9 cellular contexts compared by ENCODE assay signal in the genomic region with DNA sequence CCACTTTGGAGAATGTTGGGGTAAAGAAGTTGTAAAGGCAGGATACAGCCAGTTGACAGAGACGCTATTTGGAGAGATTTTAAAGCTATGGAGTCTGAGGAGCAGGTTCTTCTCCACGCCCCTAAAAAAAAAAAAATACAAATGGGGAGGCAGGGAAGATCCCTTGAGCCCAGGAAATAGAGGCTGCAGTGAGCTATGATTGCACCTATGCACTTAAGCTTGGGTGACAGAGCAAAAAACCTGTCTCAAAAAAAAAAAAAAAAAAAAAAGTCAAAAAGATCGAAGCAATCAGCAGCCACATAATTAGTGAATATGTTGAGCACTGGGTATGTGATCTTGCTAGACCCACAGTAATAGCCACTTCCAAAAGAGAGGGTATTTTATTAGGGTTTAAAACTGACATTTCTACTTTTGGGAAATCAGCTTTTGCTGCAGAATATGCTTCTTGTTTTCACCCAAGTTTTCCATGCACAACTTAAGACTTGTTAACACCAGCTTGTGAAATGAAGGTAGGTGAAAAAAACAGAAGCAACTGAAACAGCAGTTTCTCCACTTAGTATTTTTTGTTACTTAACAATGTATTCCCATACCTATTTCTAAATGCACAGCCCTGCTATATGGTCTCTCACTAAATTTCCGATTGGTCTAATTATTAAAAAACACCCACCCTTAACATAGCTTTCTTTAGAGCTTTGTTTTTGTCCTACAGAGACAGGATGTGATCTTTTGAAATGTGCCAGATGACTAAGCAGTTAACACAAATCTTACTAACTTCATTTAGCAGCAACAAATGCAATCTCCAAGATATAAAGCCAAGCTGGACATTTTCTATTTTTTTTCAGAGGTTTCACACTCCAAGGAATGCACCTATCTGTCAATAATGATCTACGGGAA. TPM values are rescaled to one million over a fixed set of nuclear protein-coding genes. Genes with fewer than 3 reads are reported as not detected.
DNase-seq lines count a peak whose midpoint lies in the region; ATAC-seq and TF ChIP-seq lines count a peak whose summit lies in the region.
"Had no signal": no experiment of that assay in that cellular context is flagged by ENCODE, and none has a peak within 500 bp of the region (broad histone marks: within the 10 kb centered on the region; RNA-seq: fewer than 3 reads in every experiment).

No MANE protein-coding gene starts in this region.

- H3K4me3 Mint-ChIP-seq in HFFc6: no peak overlapping the region

- H3K27ac ChIP-seq in lower lobe of right lung: peak overlapping the region; percentile 40

- peaks cover 24% of the 10 kb centered on the region for H3K36me3 ChIP-seq in lower lobe of right lung

- peaks cover 16% of the 10 kb centered on the region for H3K27me3 Mint-ChIP-seq in HFFc6 (ENCODE audit: insufficient read depth)

- ATAC-seq in activated naive CD4-positive, alpha-beta T cell treated with anti-CD3 and anti-CD28 coated beads, Interleukin-2, amount 50 U/mL, for 72 hours: no peak
- ATAC-seq in lower lobe of right lung (no peak), HG03196 (IDR thresholded peaks at IDR 0.05; ENCODE audit: unreplicated experiment) (no peak)

- H3K4me3 ChIP-seq in AG10803 (ENCODE audit: low read length) (no peak overlapping the region; the same call in 1 of the 2 replicates), lower lobe of right lung (no peak overlapping the region)

- TF ChIP-seq CTCF in AG10803 (conservative IDR thresholded peaks at IDR 0.05; ENCODE audit: low read length) (no peak), HFFc6 (IDR thresholded peaks at IDR 0.05) (no peak), lower lobe of right lung (IDR thresholded peaks at IDR 0.05) (no peak)

- H3K9me3 ChIP-seq in lower lobe of right lung: no peaks in the 10 kb centered on the region

- H3K27ac Mint-ChIP-seq in HFFc6: peak overlapping the region; percentile 79
- H3K27ac Mint-ChIP-seq in activated naive CD4-positive, alpha-beta T cell treated with anti-CD3 and anti-CD28 coated beads, Interleukin-2, amount 50 U/mL, for 72 hours: peak overlapping the region; percentile 91 to 99

- H3K9me3 Mint-ChIP-seq in HFFc6: peaks cover 8% of the 10 kb centered on the region
- no peaks in the 10 kb centered on the region for H3K9me3 Mint-ChIP-seq in activated naive CD4-positive, alpha-beta T cell treated with anti-CD3 and anti-CD28 coated beads, Interleukin-2, amount 50 U/mL, for 72 hours

- H3K4me1 Mint-ChIP-seq in HFFc6 (ENCODE audit: low read depth): peaks cover 55% of the 10 kb centered on the region

- peaks cover 45% of the 10 kb centered on the region for H3K36me3 Mint-ChIP-seq in HFFc6 (ENCODE audit: low read depth)
- H3K36me3 Mint-ChIP-seq in activated naive CD4-positive, alpha-beta T cell treated with anti-CD3 and anti-CD28 coated beads, Interleukin-2, amount 50 U/mL, for 72 hours: peaks cover 25 to 44% of the 10 kb centered on the region in 2 donors

- intact Hi-C loops in lower lobe of right lung (cut with DNase I): no loop called here

- DNase-seq in AG10803 (ENCODE audit: low read depth) (peak; percentile 52), HFFc6 (no peak), lower lobe of right lung (no peak), ecto neural progenitor cell (ENCODE audit: low spot score) (no peak), NCI-H1694 (lab: John Stamatoyannopoulos, UW) (no peak)
- DNase-seq in activated naive CD4-positive, alpha-beta T cell treated with anti-CD3 and anti-CD28 coated beads, Interleukin-2, amount 50 U/mL, for 72 hours (ENCODE audit: low spot score in 2 of 2): no peak
- DNase-seq in activated CD4-positive, alpha-beta T cell treated with anti-CD3 and anti-CD28 coated beads for 48 hours: no peak
- DNase-seq: occipital lobe had no signal

- H3K4me1 ChIP-seq in lower lobe of right lung: peaks cover 49% of the 10 kb centered on the region

- H3K27me3 ChIP-seq in lower lobe of right lung (ENCODE audit: low read depth): no peaks in the 10 kb centered on the region

RNA-seq across cellular contexts. Expression of a gene that starts 2.5 kb away (rescaled TPM):
- total RNA-seq in HFFc6 (2021; fragmentation: NEBNext Ultra II Directional; extraction: Animal tissue kit (Norgen Biotek cat#: 25700)): 100 to 1,000 TPM in 5 of 6 experiments, 10 to 100 TPM in 1; 92.4 to 163 (median 147) TPM
- 100 to 1,000 TPM; 116 to 164 TPM for total RNA-seq in activated naive CD4-positive, alpha-beta T cell treated with anti-CD3 and anti-CD28 coated beads, Interleukin-2, amount 50 U/mL, for 72 hours
- 130 TPM for total RNA-seq in lower lobe of right lung

RNA-seq across cellular contexts. Expression of a gene that starts 13.7 kb away (rescaled TPM):
- total RNA-seq in HFFc6 (2021; fragmentation: NEBNext Ultra II Directional; extraction: Animal tissue kit (Norgen Biotek cat#: 25700)): 1,000 to 10,000 TPM; 1,092 to 1,264 (median 1,201) TPM
- total RNA-seq in activated naive CD4-positive, alpha-beta T cell treated with anti-CD3 and anti-CD28 coated beads, Interleukin-2, amount 50 U/mL, for 72 hours: 1,000 to 10,000 TPM; 2,227 to 2,841 TPM
- 1,084 TPM for total RNA-seq in lower lobe of right lung
